In the genomic region with DNA sequence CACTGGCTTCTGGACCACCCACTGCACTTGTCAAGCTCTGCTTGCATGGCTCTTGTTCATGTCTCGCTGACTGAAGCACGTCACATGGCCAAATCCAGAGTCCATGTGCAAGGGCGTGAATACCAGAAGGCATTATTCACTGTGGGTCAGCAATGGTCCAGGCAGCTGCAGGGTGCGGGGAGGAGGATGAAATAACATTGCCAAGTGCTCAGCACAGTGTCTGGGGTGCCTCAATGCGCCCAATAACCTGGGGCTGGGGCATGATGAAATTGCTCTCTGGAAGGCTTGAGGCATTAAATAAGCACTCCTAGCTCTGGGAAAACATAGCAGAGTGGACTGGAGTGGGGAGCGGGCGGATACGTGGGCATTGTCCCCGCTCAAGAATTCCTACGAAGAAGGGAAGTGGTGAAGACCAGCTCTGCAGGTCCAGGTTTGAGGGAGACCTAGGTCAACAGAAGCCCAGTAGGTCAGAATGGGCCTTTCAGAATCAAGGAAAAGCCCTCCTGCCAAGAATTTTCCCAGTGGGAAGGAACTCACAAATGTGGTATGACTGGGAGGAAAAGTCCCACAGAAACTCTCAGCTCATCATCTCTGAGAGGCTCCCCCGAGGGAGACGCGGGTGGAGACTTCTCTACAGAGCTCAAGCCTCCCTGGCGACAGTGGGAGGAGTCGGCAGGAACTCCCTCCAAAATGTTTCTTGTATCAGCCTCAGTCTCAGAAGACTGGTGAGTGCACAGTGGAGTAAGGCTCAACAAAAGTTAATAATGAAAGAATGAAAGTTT, we compare ENCODE assay signal across 14 cellular contexts. TPM values are rescaled to one million over a fixed set of nuclear protein-coding genes. Genes with fewer than 3 reads are reported as not detected.
DNase-seq lines count a peak whose midpoint lies in the region; ATAC-seq and TF ChIP-seq lines count a peak whose summit lies in the region.
"Had no signal": no experiment of that assay in that cellular context is flagged by ENCODE, and none has a peak within 500 bp of the region (broad histone marks: within the 10 kb centered on the region; RNA-seq: fewer than 3 reads in every experiment).

No MANE protein-coding gene starts in this region.

- no peaks in the 10 kb centered on the region for H3K4me1 Mint-ChIP-seq in activated CD4-positive, alpha-beta memory T cell treated with anti-CD3 and anti-CD28 coated beads for 36 hours (ENCODE audit: low read depth)
- H3K4me1 Mint-ChIP-seq: stimulated activated naive CD8-positive, alpha-beta T cell treated with anti-CD3 and anti-CD28 coated beads, Interleukin-15, amount 100 ng/mL, for 72 hours had no signal

- H3K4me3 Mint-ChIP-seq in activated CD4-positive, alpha-beta memory T cell treated with anti-CD3 and anti-CD28 coated beads for 36 hours, result no peak overlapping the region
- H3K4me3 Mint-ChIP-seq: stimulated activated naive CD8-positive, alpha-beta T cell treated with anti-CD3 and anti-CD28 coated beads, Interleukin-15, amount 100 ng/mL, for 72 hours had no signal

- no peaks in the 10 kb centered on the region for H3K9me3 Mint-ChIP-seq in activated CD4-positive, alpha-beta memory T cell treated with anti-CD3 and anti-CD28 coated beads for 36 hours
- H3K9me3 Mint-ChIP-seq: stimulated activated naive CD8-positive, alpha-beta T cell treated with anti-CD3 and anti-CD28 coated beads, Interleukin-15, amount 100 ng/mL, for 72 hours had no signal

- H3K36me3 Mint-ChIP-seq in activated CD4-positive, alpha-beta memory T cell treated with anti-CD3 and anti-CD28 coated beads for 36 hours, result no peaks in the 10 kb centered on the region

- peak overlapping the region in 1 of 5 donors; percentile 73 for H3K9ac ChIP-seq in subcutaneous abdominal adipose tissue (ENCODE audit: low read length in 5 of 5)

- TF ChIP-seq POLR2A in GM18505 (IDR thresholded peaks at IDR 0.05; ENCODE audit: borderline replicate concordance, extremely low read depth, insufficient read depth, insufficient read length), result no peak

- no peaks in the 10 kb centered on the region for H3K36me3 ChIP-seq in subcutaneous abdominal adipose tissue (ENCODE audit: control insufficient read depth in 5 of 5, insufficient read depth in 5 of 5, low read length in 5 of 5)

- intact Hi-C loops in activated CD4-positive, alpha-beta memory T cell treated with anti-CD3 and anti-CD28 coated beads for 36 hours (cut with micrococcal nuclease), result no loop called here

- CTCF ChIA-PET in activated CD4-positive, alpha-beta memory T cell treated with anti-CD3 and anti-CD28 coated beads for 36 hours (lab: Charles Lee), result interaction anchor here (1.0 kb wide), 1 partner anchor 122 kb away, joined by 5 read pairs; no protein-coding TSS in a partner anchor

- peaks cover 3 to 39% (median 21%) of the 10 kb centered on the region in 5 donors for H3K4me1 ChIP-seq in subcutaneous abdominal adipose tissue (ENCODE audit: control insufficient read depth in 5 of 5, insufficient read depth in 5 of 5, low read length in 5 of 5)

- DNase-seq in M059J (ENCODE audit: low read depth) (peak; percentile 47), epithelial cell of esophagus (ENCODE audit: low read depth) (peak; percentile 26), medulla oblongata (ENCODE audit: extremely low spot score) (peak; percentile 37), NCI-H2029 (lab: John Stamatoyannopoulos, UW) (no peak)
- DNase-seq in activated CD4-positive, alpha-beta T cell treated with anti-CD3 and anti-CD28 coated beads, Interleukin-2, amount 50 U/mL, for 4 hours, result no peak
- no peak for DNase-seq in activated CD4-positive, alpha-beta memory T cell treated with anti-CD3 and anti-CD28 coated beads for 36 hours
- DNase-seq: activated naive CD4-positive, alpha-beta T cell; kidney glomerular epithelial cell; NCI-H2171; RPMI8226; stimulated activated naive CD8-positive, alpha-beta T cell treated with anti-CD3 and anti-CD28 coated beads, Interleukin-15, amount 100 ng/mL, for 72 hours had no signal

- H3K9me3 ChIP-seq in subcutaneous abdominal adipose tissue (ENCODE audit: control insufficient read depth in 5 of 5, low read length in 5 of 5), result no peaks in the 10 kb centered on the region

- no peak for TF ChIP-seq CTCF in epithelial cell of esophagus (IDR thresholded peaks at IDR 0.05; ENCODE audit: insufficient read depth, low read depth, low read length, missing control alignments)

- H3K27ac Mint-ChIP-seq in activated CD4-positive, alpha-beta memory T cell treated with anti-CD3 and anti-CD28 coated beads for 36 hours, result no peak overlapping the region

- POLR2A ChIA-PET in activated CD4-positive, alpha-beta memory T cell treated with anti-CD3 and anti-CD28 coated beads for 36 hours (lab: Charles Lee), result no interaction called here

- peak overlapping the region; percentile 79 for H3K27ac ChIP-seq in subcutaneous abdominal adipose tissue (ENCODE audit: low read depth, low read length)

- H3K4me3 ChIP-seq in epithelial cell of esophagus (ENCODE audit: low read length) (no peak overlapping the region), subcutaneous abdominal adipose tissue (ENCODE audit: low read depth in 1 of 5, low read length in 5 of 5) (no peak overlapping the region)

- ATAC-seq in GM18505 (IDR thresholded peaks at IDR 0.05; ENCODE audit: unreplicated experiment), result no peak
- ATAC-seq: activated CD4-positive, CD25-positive, alpha-beta regulatory T cell treated with anti-CD3 and anti-CD28 coated beads, Interleukin-2, amount 50 U/mL, for 24 hours; stimulated activated naive CD8-positive, alpha-beta T cell treated with anti-CD3 and anti-CD28 coated beads, Interleukin-15, amount 100 ng/mL, for 72 hours had no signal

- H3K27me3 Mint-ChIP-seq in activated CD4-positive, alpha-beta memory T cell treated with anti-CD3 and anti-CD28 coated beads for 36 hours, result peaks cover 24% of the 10 kb centered on the region

- H3K27me3 ChIP-seq in subcutaneous abdominal adipose tissue (ENCODE audit: control insufficient read depth in 5 of 5, insufficient read depth in 4 of 5, low read length in 5 of 5), result peaks cover 0 to 21% (median 6%) of the 10 kb centered on the region in 5 donors

RNA-seq across cellular contexts. Expression of a gene that starts 15.3 kb away (rescaled TPM):
- not detected in 2 replicates for total RNA-seq in M059J (2014; rRNA removed; shearing (Covaris generic))
- total RNA-seq in activated CD4-positive, alpha-beta memory T cell treated with anti-CD3 and anti-CD28 coated beads for 36 hours, result not detected

RNA-seq across cellular contexts. Expression of a gene that starts 33.6 kb away (rescaled TPM):
- total RNA-seq in M059J (2014; rRNA removed; shearing (Covaris generic)), result 0.39 and 2.3 TPM in 2 replicates
- total RNA-seq in activated CD4-positive, alpha-beta memory T cell treated with anti-CD3 and anti-CD28 coated beads for 36 hours, result 10 to 100 TPM; 13.7 to 17.5 TPM

Comparison
In these comparisons a context has a peak if more than half of its experiments do, and no peak if none do; other contexts are left out.
1. DNase-seq: peak in M059J (single experiment), epithelial cell of esophagus (single experiment) and medulla oblongata (single experiment); none in activated CD4-positive, alpha-beta T cell treated with anti-CD3 and anti-CD28 coated beads, Interleukin-2, amount 50 U/mL, for 4 hours (0 of 2), NCI-H2029 (single experiment) and activated CD4-positive, alpha-beta memory T cell treated with anti-CD3 and anti-CD28 coated beads for 36 hours (single experiment).